ENCODE assay signal across 1 cellular context in the genomic region with DNA sequence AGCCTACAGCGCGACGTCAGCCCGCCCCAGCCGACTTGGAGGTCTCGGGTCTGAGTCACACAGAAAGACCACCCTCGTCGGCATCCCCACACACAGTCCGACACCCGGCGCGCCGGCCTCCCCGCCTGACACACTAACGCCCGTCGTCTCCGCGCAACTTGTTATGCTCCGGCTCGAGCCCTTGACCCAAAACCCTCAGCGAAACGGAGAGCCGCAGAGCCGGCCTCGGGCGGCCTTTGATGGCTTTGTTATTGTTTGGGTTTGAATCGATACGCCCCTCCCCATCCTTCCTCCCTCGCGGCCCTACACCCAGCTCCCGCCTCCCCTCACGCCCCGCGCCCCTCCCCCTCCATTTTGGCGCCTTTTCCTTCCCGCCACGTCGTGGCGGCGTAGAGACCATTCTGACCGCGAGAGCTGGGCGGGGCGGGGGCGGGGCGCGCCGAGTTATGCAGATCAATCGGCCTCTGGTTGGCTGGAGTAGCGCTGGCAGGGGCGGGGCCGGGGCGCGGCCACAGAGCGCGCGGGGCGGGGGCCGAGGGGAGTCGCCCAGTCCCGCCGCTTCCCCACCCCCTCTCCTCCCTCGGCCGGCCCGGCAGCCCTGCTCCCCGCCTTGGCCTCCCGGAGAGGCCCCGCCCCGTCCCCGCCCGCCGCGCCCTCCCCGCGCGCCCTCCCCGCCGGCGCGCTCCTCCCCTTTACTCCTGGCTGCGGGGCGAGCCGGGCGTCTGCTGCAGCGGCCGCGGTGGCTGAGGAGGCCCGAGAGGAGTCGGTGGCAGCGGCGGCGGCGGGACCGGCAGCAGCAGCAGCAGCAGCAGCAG.
A peak's percentile ranks its signal among the peaks of the same experiment; 100 is the strongest.
TF ChIP-seq lines count a peak whose summit lies in the region.

A gene (plus strand): TSS at position 695 of the 815 bp plus-strand sequence. CDS start 424 bp downstream, outside the sequence.

TF ChIP-seq in HepG2, 621 proteins besides CTCF, POLR2A, EP300 and RAD21 (continued from another document and continues in another):
- peak; percentile 87 for TF ChIP-seq ZNF761 (CRISPR knock-in tag; conservative IDR thresholded peaks at IDR 0.05)
- peak; percentile 42; the same call in 1 of the 2 replicates for TF ChIP-seq NRL (CRISPR knock-in tag; IDR thresholded peaks at IDR 0.05; ENCODE audit: borderline replicate concordance)
- TF ChIP-seq RBAK (CRISPR knock-in tag; IDR thresholded peaks at IDR 0.05): 0 out of 2 replicates have a peak, but pooled peaks have one; percentile 15
- no peak for TF ChIP-seq ZNF468 (CRISPR knock-in tag; IDR thresholded peaks at IDR 0.05)
- no peak for TF ChIP-seq ZNF75D (CRISPR knock-in tag; IDR thresholded peaks at IDR 0.05; ENCODE audit: borderline replicate concordance)
- peak; percentile 69 for TF ChIP-seq ZNF563 (CRISPR knock-in tag; IDR thresholded peaks at IDR 0.05)
- peak; percentile 72 for TF ChIP-seq ZNF317 (CRISPR knock-in tag; IDR thresholded peaks at IDR 0.05)
- no peak for TF ChIP-seq TOE1 (CRISPR knock-in tag; IDR thresholded peaks at IDR 0.05)
- peak; percentile 55 for TF ChIP-seq TCF7L2 (IDR thresholded peaks at IDR 0.05; ENCODE audit: low read depth, low read length)
- TF ChIP-seq ZNF558 (CRISPR knock-in tag; IDR thresholded peaks at IDR 0.05; ENCODE audit: borderline replicate concordance): 0 out of 2 replicates have a peak, but pooled peaks have one; percentile 17
- TF ChIP-seq TAF1 (CRISPR knock-in tag; IDR thresholded peaks at IDR 0.05): peak; percentile 80
- TF ChIP-seq MTF1 (CRISPR knock-in tag; IDR thresholded peaks at IDR 0.05): no peak
- TF ChIP-seq JUNB (CRISPR knock-in tag; IDR thresholded peaks at IDR 0.05; ENCODE audit: borderline replicate concordance): peak; percentile 74; the same call in 1 of the 2 replicates
- peak; percentile 16; the same call in 1 of the 2 replicates for TF ChIP-seq ARNT2 (CRISPR knock-in tag; IDR thresholded peaks at IDR 0.05; ENCODE audit: low read depth)
- TF ChIP-seq ZFP90 (CRISPR knock-in tag; IDR thresholded peaks at IDR 0.05; ENCODE audit: borderline replicate concordance): no peak
- TF ChIP-seq, protein P1, sequence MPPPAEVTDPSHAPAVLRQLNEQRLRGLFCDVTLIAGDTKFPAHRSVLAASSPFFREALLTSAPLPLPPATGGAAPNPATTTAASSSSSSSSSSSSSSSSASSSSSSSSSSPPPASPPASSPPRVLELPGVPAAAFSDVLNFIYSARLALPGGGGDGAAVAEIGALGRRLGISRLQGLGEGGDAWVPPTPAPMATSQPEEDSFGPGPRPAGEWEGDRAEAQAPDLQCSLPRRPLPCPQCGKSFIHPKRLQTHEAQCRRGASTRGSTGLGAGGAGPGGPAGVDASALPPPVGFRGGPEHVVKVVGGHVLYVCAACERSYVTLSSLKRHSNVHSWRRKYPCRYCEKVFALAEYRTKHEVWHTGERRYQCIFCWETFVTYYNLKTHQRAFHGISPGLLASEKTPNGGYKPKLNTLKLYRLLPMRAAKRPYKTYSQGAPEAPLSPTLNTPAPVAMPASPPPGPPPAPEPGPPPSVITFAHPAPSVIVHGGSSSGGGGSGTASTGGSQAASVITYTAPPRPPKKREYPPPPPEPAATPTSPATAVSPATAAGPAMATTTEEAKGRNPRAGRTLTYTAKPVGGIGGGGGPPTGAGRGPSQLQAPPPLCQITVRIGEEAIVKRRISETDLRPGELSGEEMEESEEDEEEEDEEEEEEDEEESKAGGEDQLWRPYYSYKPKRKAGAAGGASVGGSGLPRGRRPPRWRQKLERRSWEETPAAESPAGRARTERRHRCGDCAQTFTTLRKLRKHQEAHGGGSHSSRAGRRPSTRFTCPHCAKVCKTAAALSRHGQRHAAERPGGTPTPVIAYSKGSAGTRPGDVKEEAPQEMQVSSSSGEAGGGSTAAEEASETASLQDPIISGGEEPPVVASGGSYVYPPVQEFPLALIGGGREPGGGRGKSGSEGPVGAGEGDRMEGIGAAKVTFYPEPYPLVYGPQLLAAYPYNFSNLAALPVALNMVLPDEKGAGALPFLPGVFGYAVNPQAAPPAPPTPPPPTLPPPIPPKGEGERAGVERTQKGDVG (CRISPR knock-in tag; IDR thresholded peaks at IDR 0.05; ENCODE audit: borderline replicate concordance): no peak; the same call in none of the 2 replicates
- peak; percentile 53; the same call in 1 of the 2 replicates for TF ChIP-seq ZNF614 (CRISPR knock-in tag; IDR thresholded peaks at IDR 0.05; ENCODE audit: borderline replicate concordance)
- peak; percentile 57; the same call in 1 of the 2 replicates for TF ChIP-seq KLF12 (CRISPR knock-in tag; IDR thresholded peaks at IDR 0.05; ENCODE audit: borderline replicate concordance)
- TF ChIP-seq, protein P2, sequence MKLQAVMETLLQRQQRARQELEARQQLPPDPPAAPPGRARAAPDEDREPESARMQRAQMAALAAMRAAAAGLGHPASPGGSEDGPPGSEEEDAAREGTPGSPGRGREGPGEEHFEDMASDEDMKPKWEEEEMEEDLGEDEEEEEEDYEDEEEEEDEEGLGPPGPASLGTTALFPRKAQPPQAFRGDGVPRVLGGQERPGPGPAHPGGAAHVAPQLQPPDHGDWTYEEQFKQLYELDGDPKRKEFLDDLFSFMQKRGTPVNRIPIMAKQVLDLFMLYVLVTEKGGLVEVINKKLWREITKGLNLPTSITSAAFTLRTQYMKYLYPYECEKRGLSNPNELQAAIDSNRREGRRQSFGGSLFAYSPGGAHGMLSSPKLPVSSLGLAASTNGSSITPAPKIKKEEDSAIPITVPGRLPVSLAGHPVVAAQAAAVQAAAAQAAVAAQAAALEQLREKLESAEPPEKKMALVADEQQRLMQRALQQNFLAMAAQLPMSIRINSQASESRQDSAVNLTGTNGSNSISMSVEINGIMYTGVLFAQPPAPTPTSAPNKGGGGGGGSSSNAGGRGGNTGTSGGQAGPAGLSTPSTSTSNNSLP (IDR thresholded peaks at IDR 0.05; ENCODE audit: low read depth, low read length): peak; percentile 50; the same call in 1 of the 2 replicates
- TF ChIP-seq, protein P3, sequence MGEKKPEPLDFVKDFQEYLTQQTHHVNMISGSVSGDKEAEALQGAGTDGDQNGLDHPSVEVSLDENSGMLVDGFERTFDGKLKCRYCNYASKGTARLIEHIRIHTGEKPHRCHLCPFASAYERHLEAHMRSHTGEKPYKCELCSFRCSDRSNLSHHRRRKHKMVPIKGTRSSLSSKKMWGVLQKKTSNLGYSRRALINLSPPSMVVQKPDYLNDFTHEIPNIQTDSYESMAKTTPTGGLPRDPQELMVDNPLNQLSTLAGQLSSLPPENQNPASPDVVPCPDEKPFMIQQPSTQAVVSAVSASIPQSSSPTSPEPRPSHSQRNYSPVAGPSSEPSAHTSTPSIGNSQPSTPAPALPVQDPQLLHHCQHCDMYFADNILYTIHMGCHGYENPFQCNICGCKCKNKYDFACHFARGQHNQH (CRISPR knock-in tag; IDR thresholded peaks at IDR 0.05): peak; percentile 59
- TF ChIP-seq, protein P4, sequence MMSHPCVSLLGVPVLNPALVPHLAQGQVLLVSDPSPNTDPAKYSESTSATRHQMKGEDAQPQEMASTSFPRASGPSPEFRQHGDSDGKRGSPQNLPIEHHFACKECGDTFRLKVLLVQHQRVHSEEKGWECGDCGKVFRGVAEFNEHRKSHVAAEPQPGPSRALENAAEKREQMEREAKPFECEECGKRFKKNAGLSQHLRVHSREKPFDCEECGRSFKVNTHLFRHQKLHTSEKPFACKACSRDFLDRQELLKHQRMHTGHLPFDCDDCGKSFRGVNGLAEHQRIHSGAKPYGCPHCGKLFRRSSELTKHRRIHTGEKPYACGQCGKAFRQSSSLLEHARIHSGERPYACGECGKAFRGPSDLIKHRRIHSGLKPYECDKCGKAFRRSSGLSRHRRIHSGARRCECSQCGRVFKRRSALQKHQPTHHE (CRISPR knock-in tag; IDR thresholded peaks at IDR 0.05; ENCODE audit: borderline replicate concordance): peak; percentile 80
- TF ChIP-seq HOXA7 (CRISPR knock-in tag; IDR thresholded peaks at IDR 0.05): no peak
- TF ChIP-seq ADNP (CRISPR knock-in tag; IDR thresholded peaks at IDR 0.05): no peak
- no peak for TF ChIP-seq GABPA (IDR thresholded peaks at IDR 0.05; ENCODE audit: low read depth, low read length)
- peak; percentile 44; the same call in 1 of the 2 replicates for TF ChIP-seq GABPA (CRISPR knock-in tag; IDR thresholded peaks at IDR 0.05; ENCODE audit: low read depth)
- TF ChIP-seq ATRX (CRISPR knock-in tag; IDR thresholded peaks at IDR 0.05; ENCODE audit: borderline replicate concordance): no peak
- TF ChIP-seq SMARCC2 (IDR thresholded peaks at IDR 0.05): no peak
- peak; percentile 79 for TF ChIP-seq ZNF747 (CRISPR knock-in tag; IDR thresholded peaks at IDR 0.05; ENCODE audit: borderline replicate concordance)
- TF ChIP-seq ZSCAN25 (CRISPR knock-in tag; IDR thresholded peaks at IDR 0.05): peak; percentile 78
- TF ChIP-seq HNRNPLL (IDR thresholded peaks at IDR 0.05; ENCODE audit: low read depth, low read length, poor library complexity, severe bottlenecking): peak; percentile 72
- TF ChIP-seq GTF2F1 (IDR thresholded peaks at IDR 0.05; ENCODE audit: low read length): no peak
- no peak for TF ChIP-seq REXO4 (CRISPR knock-in tag; IDR thresholded peaks at IDR 0.05; ENCODE audit: borderline replicate concordance)
- TF ChIP-seq, protein P5, sequence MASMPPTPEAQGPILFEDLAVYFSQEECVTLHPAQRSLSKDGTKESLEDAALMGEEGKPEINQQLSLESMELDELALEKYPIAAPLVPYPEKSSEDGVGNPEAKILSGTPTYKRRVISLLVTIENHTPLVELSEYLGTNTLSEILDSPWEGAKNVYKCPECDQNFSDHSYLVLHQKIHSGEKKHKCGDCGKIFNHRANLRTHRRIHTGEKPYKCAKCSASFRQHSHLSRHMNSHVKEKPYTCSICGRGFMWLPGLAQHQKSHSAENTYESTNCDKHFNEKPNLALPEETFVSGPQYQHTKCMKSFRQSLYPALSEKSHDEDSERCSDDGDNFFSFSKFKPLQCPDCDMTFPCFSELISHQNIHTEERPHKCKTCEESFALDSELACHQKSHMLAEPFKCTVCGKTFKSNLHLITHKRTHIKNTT (CRISPR knock-in tag; IDR thresholded peaks at IDR 0.05): no peak
- TF ChIP-seq JUN (CRISPR knock-in tag; IDR thresholded peaks at IDR 0.05): no peak
- peak; percentile 97 for TF ChIP-seq TBL1XR1 (IDR thresholded peaks at IDR 0.05; ENCODE audit: borderline replicate concordance, low read length, partially characterized antibody)
- peak; percentile 93 for TF ChIP-seq ZNF430 (CRISPR knock-in tag; IDR thresholded peaks at IDR 0.05)
- TF ChIP-seq, protein P6, sequence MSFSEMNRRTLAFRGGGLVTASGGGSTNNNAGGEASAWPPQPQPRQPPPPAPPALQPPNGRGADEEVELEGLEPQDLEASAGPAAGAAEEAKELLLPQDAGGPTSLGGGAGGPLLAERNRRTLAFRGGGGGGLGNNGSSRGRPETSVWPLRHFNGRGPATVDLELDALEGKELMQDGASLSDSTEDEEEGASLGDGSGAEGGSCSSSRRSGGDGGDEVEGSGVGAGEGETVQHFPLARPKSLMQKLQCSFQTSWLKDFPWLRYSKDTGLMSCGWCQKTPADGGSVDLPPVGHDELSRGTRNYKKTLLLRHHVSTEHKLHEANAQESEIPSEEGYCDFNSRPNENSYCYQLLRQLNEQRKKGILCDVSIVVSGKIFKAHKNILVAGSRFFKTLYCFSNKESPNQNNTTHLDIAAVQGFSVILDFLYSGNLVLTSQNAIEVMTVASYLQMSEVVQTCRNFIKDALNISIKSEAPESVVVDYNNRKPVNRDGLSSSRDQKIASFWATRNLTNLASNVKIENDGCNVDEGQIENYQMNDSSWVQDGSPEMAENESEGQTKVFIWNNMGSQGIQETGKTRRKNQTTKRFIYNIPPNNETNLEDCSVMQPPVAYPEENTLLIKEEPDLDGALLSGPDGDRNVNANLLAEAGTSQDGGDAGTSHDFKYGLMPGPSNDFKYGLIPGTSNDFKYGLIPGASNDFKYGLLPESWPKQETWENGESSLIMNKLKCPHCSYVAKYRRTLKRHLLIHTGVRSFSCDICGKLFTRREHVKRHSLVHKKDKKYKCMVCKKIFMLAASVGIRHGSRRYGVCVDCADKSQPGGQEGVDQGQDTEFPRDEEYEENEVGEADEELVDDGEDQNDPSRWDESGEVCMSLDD (CRISPR knock-in tag; IDR thresholded peaks at IDR 0.05; ENCODE audit: borderline replicate concordance): peak; percentile 65; the same call in 1 of the 2 replicates
- TF ChIP-seq XBP1 (CRISPR knock-in tag; IDR thresholded peaks at IDR 0.05): peak; percentile 77; the same call in 1 of the 2 replicates
- TF ChIP-seq RXRB (CRISPR knock-in tag; IDR thresholded peaks at IDR 0.05; ENCODE audit: borderline replicate concordance): peak; percentile 96
- TF ChIP-seq, protein P7, sequence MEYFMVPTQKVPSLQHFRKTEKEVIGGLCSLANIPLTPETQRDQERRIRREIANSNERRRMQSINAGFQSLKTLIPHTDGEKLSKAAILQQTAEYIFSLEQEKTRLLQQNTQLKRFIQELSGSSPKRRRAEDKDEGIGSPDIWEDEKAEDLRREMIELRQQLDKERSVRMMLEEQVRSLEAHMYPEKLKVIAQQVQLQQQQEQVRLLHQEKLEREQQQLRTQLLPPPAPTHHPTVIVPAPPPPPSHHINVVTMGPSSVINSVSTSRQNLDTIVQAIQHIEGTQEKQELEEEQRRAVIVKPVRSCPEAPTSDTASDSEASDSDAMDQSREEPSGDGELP (IDR thresholded peaks at IDR 0.05; ENCODE audit: borderline replicate concordance, low read depth): peak; percentile 69; the same call in 1 of the 2 replicates
- TF ChIP-seq, protein P8, sequence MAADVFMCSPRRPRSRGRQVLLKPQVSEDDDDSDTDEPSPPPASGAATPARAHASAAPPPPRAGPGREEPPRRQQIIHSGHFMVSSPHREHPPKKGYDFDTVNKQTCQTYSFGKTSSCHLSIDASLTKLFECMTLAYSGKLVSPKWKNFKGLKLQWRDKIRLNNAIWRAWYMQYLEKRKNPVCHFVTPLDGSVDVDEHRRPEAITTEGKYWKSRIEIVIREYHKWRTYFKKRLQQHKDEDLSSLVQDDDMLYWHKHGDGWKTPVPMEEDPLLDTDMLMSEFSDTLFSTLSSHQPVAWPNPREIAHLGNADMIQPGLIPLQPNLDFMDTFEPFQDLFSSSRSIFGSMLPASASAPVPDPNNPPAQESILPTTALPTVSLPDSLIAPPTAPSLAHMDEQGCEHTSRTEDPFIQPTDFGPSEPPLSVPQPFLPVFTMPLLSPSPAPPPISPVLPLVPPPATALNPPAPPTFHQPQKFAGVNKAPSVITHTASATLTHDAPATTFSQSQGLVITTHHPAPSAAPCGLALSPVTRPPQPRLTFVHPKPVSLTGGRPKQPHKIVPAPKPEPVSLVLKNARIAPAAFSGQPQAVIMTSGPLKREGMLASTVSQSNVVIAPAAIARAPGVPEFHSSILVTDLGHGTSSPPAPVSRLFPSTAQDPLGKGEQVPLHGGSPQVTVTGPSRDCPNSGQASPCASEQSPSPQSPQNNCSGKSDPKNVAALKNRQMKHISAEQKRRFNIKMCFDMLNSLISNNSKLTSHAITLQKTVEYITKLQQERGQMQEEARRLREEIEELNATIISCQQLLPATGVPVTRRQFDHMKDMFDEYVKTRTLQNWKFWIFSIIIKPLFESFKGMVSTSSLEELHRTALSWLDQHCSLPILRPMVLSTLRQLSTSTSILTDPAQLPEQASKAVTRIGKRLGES (CRISPR knock-in tag; IDR thresholded peaks at IDR 0.05; ENCODE audit: borderline replicate concordance): peak; percentile 83; the same call in 1 of the 2 replicates
- TF ChIP-seq, protein P9, sequence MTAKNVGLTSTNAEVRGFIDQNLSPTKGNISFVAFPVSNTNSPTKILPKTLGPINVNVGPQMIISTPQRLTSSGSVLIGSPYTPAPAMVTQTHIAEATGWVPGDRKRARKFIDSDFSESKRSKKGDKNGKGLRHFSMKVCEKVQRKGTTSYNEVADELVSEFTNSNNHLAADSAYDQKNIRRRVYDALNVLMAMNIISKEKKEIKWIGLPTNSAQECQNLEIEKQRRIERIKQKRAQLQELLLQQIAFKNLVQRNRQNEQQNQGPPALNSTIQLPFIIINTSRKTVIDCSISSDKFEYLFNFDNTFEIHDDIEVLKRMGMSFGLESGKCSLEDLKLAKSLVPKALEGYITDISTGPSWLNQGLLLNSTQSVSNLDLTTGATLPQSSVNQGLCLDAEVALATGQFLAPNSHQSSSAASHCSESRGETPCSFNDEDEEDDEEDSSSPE (CRISPR knock-in tag; IDR thresholded peaks at IDR 0.05): peak; percentile 99
- no peak for TF ChIP-seq POLR2AphosphoS2 (IDR thresholded peaks at IDR 0.05; ENCODE audit: low read depth, low read length)
- peak; percentile 84 for TF ChIP-seq CBFB (CRISPR knock-in tag; IDR thresholded peaks at IDR 0.05)
